ENCODE assay signal across 1 cellular context in the genomic region with DNA sequence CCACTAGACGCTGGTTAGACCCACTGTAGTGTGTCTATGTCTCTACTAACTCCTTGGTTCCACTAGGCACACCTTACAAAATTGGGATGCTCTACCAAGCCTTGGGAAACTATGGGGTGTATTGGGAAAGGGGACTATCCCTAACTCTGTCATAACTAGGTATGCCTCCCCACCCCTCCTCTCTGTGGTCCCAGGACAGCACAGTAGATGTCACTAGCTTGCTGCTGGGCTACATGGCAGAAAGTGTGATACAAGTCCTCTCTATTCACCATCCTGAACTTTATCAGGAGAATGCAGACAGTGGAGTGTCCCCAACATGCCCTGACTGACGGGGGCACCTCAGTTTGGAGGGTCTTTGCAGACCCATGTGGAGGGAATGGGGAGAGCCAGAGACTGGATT.
TF ChIP-seq lines count a peak whose summit lies in the region.

No MANE protein-coding gene starts in this region.

TF ChIP-seq in SK-N-SH, 30 proteins besides CTCF, POLR2A, EP300 and RAD21 (continued from another document):
- TF ChIP-seq, protein P1, sequence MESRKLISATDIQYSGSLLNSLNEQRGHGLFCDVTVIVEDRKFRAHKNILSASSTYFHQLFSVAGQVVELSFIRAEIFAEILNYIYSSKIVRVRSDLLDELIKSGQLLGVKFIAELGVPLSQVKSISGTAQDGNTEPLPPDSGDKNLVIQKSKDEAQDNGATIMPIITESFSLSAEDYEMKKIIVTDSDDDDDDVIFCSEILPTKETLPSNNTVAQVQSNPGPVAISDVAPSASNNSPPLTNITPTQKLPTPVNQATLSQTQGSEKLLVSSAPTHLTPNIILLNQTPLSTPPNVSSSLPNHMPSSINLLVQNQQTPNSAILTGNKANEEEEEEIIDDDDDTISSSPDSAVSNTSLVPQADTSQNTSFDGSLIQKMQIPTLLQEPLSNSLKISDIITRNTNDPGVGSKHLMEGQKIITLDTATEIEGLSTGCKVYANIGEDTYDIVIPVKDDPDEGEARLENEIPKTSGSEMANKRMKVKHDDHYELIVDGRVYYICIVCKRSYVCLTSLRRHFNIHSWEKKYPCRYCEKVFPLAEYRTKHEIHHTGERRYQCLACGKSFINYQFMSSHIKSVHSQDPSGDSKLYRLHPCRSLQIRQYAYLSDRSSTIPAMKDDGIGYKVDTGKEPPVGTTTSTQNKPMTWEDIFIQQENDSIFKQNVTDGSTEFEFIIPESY (IDR thresholded peaks at IDR 0.05; ENCODE audit: borderline replicate concordance, low read depth): no peak
- TF ChIP-seq CHD2 (IDR thresholded peaks at IDR 0.05; ENCODE audit: low read length, partially characterized antibody): no peak
